In the genomic region with DNA sequence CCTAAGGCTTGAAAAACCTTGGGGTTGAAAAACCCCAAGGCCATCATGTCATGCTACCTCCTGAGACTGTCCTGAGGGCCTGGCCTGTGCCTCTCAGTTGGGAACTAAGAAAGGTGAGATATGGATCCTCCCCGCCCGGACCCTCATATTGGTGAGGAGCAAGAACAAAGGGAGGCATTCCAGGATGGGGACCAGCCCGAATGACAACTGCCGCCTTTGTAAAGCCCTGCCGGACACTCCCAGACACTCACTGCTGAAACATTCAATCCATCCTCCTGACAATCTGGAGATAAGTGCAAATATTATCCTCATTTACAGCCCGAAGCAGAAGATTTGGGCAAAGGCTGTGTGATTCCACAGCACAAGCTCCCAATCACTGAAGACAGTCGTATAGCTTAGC, we compare ENCODE assay signal across 6 cellular contexts.
"Had no signal": no experiment of that assay in that cellular context is flagged by ENCODE, and none has a peak within 500 bp of the region (broad histone marks: within the 10 kb centered on the region; RNA-seq: fewer than 3 reads in every experiment).

No MANE protein-coding gene starts in this region.

- H3K4me3 ChIP-seq: GM23248 had no signal

- H3K36me3 Mint-ChIP-seq: IgD-negative memory B cell had no signal

- H3K4me1 Mint-ChIP-seq: IgD-negative memory B cell had no signal

- H3K9me3 Mint-ChIP-seq: H9 had no signal

- H2AFZ ChIP-seq: GM23248 had no signal

- DNase-seq: GM23248, GOT3, HCEC 1CT, KBM-7 had no signal

- H3K27ac ChIP-seq: GM23248 had no signal

- H3K4me3 Mint-ChIP-seq: H9 had no signal

- H3K9ac ChIP-seq: GM23248 had no signal

- H3K27ac Mint-ChIP-seq: H9, IgD-negative memory B cell had no signal
